Comparison of ENCODE assay signal across 1 cellular context in the genomic region with DNA sequence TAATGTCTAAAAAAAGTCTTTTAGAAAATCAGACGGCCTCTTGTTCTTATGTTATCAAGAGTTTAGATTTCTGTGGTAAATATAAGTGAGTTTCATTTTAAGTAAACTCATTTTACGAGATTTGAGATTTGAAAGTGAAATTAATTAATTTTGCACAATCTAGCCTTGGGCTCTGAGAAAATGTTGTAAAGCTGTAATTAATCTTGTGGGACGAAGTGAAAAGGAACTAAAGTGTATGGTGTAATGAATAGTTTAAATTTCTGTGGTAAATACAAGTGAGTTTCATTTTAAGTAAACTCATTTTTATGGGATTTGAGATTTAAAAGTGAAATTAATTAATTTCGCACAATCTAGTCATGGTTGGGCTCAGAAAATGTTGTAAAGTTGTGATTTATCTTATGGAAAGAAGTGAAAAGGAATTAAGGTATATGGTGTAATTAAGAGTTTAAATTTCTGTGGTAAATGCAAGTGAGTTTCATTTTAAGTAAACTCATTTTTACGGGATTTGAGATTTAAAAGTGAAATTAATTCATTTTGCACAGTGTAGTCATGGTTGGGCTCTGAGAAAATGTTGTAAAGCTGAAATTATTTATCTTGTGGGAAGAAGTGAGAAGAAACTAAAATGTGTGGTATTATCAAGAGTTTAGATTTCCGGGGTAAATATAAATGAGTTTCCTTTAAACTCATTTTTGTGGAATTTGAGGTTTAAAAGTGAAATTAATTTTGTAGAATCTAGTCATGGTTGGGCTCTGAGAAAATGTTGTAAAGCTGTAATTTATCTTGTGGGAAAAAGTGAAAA.
TF ChIP-seq lines count a peak whose summit lies in the region.

No MANE protein-coding gene starts in this region.

TF ChIP-seq in IMR-90, 13 proteins besides CTCF, POLR2A, EP300 and RAD21:
- TF ChIP-seq MXI1 (IDR thresholded peaks at IDR 0.05; ENCODE audit: borderline replicate concordance, low read depth, low read length) = no peak
TF ChIP-seq in IMR-90: peak in this region for 0.
